8 cellular contexts compared by ENCODE assay signal in the genomic region with DNA sequence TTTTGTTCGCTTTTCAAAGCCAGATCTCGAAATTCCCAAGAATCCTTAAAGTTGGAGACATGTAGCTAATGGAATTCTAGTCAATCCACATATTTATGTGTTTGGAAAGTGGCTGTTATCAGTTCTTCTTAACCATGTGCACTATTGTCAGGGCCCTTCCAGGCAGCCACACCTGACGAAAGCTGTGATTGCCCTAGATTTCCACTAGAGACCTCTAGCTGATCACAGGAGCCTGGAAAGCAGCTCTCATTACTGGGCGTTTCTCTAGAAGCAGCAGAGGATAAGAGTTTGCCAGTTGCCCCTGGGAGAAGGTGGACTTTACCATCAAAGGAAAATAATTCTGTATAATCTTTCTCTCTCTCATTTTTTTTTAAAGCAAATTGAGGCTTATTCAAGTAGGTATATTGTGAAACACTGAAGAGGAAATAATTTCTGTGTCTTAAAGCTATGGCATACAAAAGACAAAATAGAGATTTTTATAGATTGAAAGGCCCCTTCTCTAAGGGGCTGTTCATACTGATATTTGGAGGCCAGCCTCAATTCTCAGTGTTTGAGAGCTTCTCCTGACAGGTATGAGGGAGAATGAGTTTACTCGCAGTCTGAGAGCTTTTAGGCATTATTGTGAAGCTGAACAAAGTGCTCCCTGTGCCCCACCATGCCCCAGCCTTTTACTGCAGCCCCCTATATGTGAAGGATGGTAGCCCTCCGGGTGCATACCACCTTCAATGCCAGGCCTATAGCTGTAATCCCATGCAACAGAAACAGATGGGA.
DNase-seq lines count a peak whose midpoint lies in the region; ATAC-seq and TF ChIP-seq lines count a peak whose summit lies in the region.

No MANE protein-coding gene starts in this region.

- no peaks in the 10 kb centered on the region for H3K36me3 ChIP-seq in liver (ENCODE audit: control insufficient read depth in 4 of 4, insufficient read depth in 3 of 4, low read depth in 1 of 4, low read length in 3 of 4)

- no peaks in the 10 kb centered on the region for H3K9me3 ChIP-seq in liver (ENCODE audit: control insufficient read depth in 4 of 4, low read length in 3 of 4)

- TF ChIP-seq RAD21 in liver (IDR thresholded peaks at IDR 0.05): peak; percentile 78 to 84

- peak; percentile 37 for TF ChIP-seq CTCF in liver (IDR thresholded peaks at IDR 0.05; ENCODE audit: low read depth, low read length, missing input control)

- H3K27me3 ChIP-seq in liver (ENCODE audit: control insufficient read depth in 4 of 4, insufficient read depth in 4 of 4, low read length in 3 of 4): no peaks in the 10 kb centered on the region

- no peak overlapping the region for H3K27ac ChIP-seq in liver (ENCODE audit: low read depth in 1 of 2, low read length in 2 of 2)

- DNase-seq in NCI-H1105 treated with DMSO at 0.1 percent for 48 hours (lab: John Stamatoyannopoulos, UW) (peak; percentile 21), NCI-H1105 (lab: John Stamatoyannopoulos, UW) (no peak), NCI-H345 treated with DMSO at 0.1 percent for 48 hours (lab: John Stamatoyannopoulos, UW; ENCODE audit: unreplicated experiment) (peak; percentile 23), cerebellum (ENCODE audit: low spot score) (peak; percentile 8), NOMO-1 (lab: John Stamatoyannopoulos, UW; ENCODE audit: unreplicated experiment in 2 of 2) (no peak)

- no peak overlapping the region for H3K9ac ChIP-seq in liver (ENCODE audit: low read depth in 1 of 2, low read length in 2 of 2)

- H3K4me3 ChIP-seq in liver (ENCODE audit: low read depth in 1 of 3, low read length in 3 of 3): no peak overlapping the region

- no peak for ATAC-seq in HG02623 (IDR thresholded peaks at IDR 0.05; ENCODE audit: unreplicated experiment)
- no peak for ATAC-seq in HG02588 (IDR thresholded peaks at IDR 0.05; ENCODE audit: unreplicated experiment)

- H3K4me1 ChIP-seq in liver (ENCODE audit: control insufficient read depth in 4 of 4, insufficient read depth in 4 of 4, low read length in 3 of 4): no peaks in the 10 kb centered on the region

- WGBS in liver: 69% methylated on average over 6 of the region's 6 CpGs

TF ChIP-seq in liver, 16 proteins besides CTCF, POLR2A, EP300 and RAD21:
- TF ChIP-seq RXRA (IDR thresholded peaks at IDR 0.05) (no peak), FOXA1 (IDR thresholded peaks at IDR 0.05) (no peak), GABPA (IDR thresholded peaks at IDR 0.05 in 1 of 2, conservative IDR thresholded peaks at IDR 0.05 in 1 of 2) (no peak), TAF1 (conservative IDR thresholded peaks at IDR 0.05) (no peak), NR2F2 (IDR thresholded peaks at IDR 0.05) (no peak), SP1 (IDR thresholded peaks at IDR 0.05) (no peak), YY1 (IDR thresholded peaks at IDR 0.05) (no peak), FOXA2 (IDR thresholded peaks at IDR 0.05) (no peak), JUND (IDR thresholded peaks at IDR 0.05) (no peak), HNF4A (conservative IDR thresholded peaks at IDR 0.05) (no peak), EGR1 (IDR thresholded peaks at IDR 0.05; ENCODE audit: low read depth in 2 of 2) (no peak), HNF4G (IDR thresholded peaks at IDR 0.05) (no peak)
- TF ChIP-seq, protein P1, sequence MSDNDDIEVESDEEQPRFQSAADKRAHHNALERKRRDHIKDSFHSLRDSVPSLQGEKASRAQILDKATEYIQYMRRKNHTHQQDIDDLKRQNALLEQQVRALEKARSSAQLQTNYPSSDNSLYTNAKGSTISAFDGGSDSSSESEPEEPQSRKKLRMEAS (IDR thresholded peaks at IDR 0.05): no peak
- TF ChIP-seq, protein P2, sequence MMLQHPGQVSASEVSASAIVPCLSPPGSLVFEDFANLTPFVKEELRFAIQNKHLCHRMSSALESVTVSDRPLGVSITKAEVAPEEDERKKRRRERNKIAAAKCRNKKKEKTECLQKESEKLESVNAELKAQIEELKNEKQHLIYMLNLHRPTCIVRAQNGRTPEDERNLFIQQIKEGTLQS (IDR thresholded peaks at IDR 0.05): no peak
- TF ChIP-seq, protein P3, sequence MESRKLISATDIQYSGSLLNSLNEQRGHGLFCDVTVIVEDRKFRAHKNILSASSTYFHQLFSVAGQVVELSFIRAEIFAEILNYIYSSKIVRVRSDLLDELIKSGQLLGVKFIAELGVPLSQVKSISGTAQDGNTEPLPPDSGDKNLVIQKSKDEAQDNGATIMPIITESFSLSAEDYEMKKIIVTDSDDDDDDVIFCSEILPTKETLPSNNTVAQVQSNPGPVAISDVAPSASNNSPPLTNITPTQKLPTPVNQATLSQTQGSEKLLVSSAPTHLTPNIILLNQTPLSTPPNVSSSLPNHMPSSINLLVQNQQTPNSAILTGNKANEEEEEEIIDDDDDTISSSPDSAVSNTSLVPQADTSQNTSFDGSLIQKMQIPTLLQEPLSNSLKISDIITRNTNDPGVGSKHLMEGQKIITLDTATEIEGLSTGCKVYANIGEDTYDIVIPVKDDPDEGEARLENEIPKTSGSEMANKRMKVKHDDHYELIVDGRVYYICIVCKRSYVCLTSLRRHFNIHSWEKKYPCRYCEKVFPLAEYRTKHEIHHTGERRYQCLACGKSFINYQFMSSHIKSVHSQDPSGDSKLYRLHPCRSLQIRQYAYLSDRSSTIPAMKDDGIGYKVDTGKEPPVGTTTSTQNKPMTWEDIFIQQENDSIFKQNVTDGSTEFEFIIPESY (IDR thresholded peaks at IDR 0.05): no peak
- TF ChIP-seq, protein P4, sequence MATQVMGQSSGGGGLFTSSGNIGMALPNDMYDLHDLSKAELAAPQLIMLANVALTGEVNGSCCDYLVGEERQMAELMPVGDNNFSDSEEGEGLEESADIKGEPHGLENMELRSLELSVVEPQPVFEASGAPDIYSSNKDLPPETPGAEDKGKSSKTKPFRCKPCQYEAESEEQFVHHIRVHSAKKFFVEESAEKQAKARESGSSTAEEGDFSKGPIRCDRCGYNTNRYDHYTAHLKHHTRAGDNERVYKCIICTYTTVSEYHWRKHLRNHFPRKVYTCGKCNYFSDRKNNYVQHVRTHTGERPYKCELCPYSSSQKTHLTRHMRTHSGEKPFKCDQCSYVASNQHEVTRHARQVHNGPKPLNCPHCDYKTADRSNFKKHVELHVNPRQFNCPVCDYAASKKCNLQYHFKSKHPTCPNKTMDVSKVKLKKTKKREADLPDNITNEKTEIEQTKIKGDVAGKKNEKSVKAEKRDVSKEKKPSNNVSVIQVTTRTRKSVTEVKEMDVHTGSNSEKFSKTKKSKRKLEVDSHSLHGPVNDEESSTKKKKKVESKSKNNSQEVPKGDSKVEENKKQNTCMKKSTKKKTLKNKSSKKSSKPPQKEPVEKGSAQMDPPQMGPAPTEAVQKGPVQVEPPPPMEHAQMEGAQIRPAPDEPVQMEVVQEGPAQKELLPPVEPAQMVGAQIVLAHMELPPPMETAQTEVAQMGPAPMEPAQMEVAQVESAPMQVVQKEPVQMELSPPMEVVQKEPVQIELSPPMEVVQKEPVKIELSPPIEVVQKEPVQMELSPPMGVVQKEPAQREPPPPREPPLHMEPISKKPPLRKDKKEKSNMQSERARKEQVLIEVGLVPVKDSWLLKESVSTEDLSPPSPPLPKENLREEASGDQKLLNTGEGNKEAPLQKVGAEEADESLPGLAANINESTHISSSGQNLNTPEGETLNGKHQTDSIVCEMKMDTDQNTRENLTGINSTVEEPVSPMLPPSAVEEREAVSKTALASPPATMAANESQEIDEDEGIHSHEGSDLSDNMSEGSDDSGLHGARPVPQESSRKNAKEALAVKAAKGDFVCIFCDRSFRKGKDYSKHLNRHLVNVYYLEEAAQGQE (IDR thresholded peaks at IDR 0.05): no peak
TF ChIP-seq in liver: peak in this region for 0.

Comparison
In these comparisons a context has a peak if more than half of its experiments do, and no peak if none do; other contexts are left out.
1. DNase-seq: peak in NCI-H1105 treated with DMSO at 0.1 percent for 48 hours (single experiment), NCI-H345 treated with DMSO at 0.1 percent for 48 hours (single experiment) and cerebellum (single experiment); none in NCI-H1105 (single experiment) and NOMO-1 (0 of 2).